ENCODE assay signal across 26 cellular contexts in genomic region chr5:28310696-28311095, GRCh38.
"Had no signal": no experiment of that assay in that cellular context is flagged by ENCODE, and none has a peak within 500 bp of the region (broad histone marks: within the 10 kb centered on the region; RNA-seq: fewer than 3 reads in every experiment).

No MANE protein-coding gene starts in this region.

- H3K27ac ChIP-seq: adrenal gland, KMS-11, VCaP had no signal

- H3K9me3 ChIP-seq: adrenal gland had no signal

- H3K9ac ChIP-seq: KMS-11 had no signal

- H3K36me3 ChIP-seq: adrenal gland had no signal

- H3K4me3 ChIP-seq: adrenal gland had no signal

- H3K4me2 ChIP-seq: KMS-11 had no signal

- H3K27me3 ChIP-seq: adrenal gland had no signal

- ATAC-seq: activated CD4-positive, alpha-beta T cell treated with anti-CD3 and anti-CD28 coated beads for 36 hours; activated T-cell treated with anti-CD3 and anti-CD28 coated beads, Interleukin-2, amount 50 U/mL, for 72 hours; Panc1; T-cell had no signal

- H3K4me1 ChIP-seq: adrenal gland had no signal

- DNase-seq: activated CD4-positive, alpha-beta memory T cell treated with anti-CD3 and anti-CD28 coated beads, Interleukin-2, amount 10 ng/mL, durations not matched to agents 7 days and 5 days; activated CD4-positive, alpha-beta T cell treated with anti-CD3 and anti-CD28 coated beads for 36 hours; activated CD4-positive, alpha-beta T cell treated with anti-CD3 and anti-CD28 coated beads, Interleukin-2, amount 50 U/mL, for 1 hour; activated CD4-positive, CD25-positive, alpha-beta regulatory T cell; activated naive CD4-positive, alpha-beta T cell treated with anti-CD3 and anti-CD28 coated beads, Interleukin-2, amount 50 U/mL, for 16 hours; activated naive CD8-positive, alpha-beta T cell treated with anti-CD3 and anti-CD28 coated beads, Interleukin-2, amount 10 ng/mL, durations not matched to agents 7 days and 5 days; activated T-cell treated with anti-CD3 and anti-CD28 coated beads, Interleukin-2, amount 50 U/mL, for 72 hours; adrenal gland; anterior cingulate cortex; MV-4-11; NCI-H1092 treated with DMSO at 0.1 percent for 48 hours; NCI-H1417 treated with DMSO at 0.1 percent for 48 hours; NCI-H1694; NCI-H2029; NCI-H2107; NCI-H2171 treated with DMSO at 0.1 percent for 48 hours; NCI-H510A treated with DMSO at 0.1 percent for 48 hours; NCI-H69; NK-92 treated with Interleukin-12 subunit alpha and Interleukin-12 subunit beta, amount 100 ng/mL, for 24 hours; OCI-M1; RPMI8226; SHP77 treated with DMSO at 0.1 percent for 48 hours; T-cell had no signal
